15 cellular contexts compared by ENCODE assay signal in genomic region chr19:18405754-18406153, GRCh38. TPM values are rescaled to one million over a fixed set of nuclear protein-coding genes. Genes with fewer than 3 reads are reported as not detected.
DNase-seq lines count a peak whose midpoint lies in the region; ATAC-seq, FAIRE-seq and TF ChIP-seq lines count a peak whose summit lies in the region.
"Not testable (repeated sequence)": the region's sequence is repeated elsewhere in the genome, so short reads cannot be mapped to it uniquely, and the experiment has no call there.
"Had no signal": no experiment of that assay in that cellular context is flagged by ENCODE, and none has a peak within 500 bp of the region (broad histone marks: within the 10 kb centered on the region; RNA-seq: fewer than 3 reads in every experiment).

No MANE protein-coding gene starts in this region.

- H3K9me1 ChIP-seq in K562 (ENCODE audit: control insufficient read depth, insufficient read depth, low read length) = not testable (repeated sequence)

- not testable (repeated sequence) for H3K27me3 ChIP-seq in K562 (ENCODE audit: control insufficient read depth in 2 of 2, insufficient read depth in 2 of 2, low read length in 2 of 2); HepG2 (ENCODE audit: control insufficient read depth in 1 of 2, insufficient read depth in 2 of 2, low read length in 2 of 2)

- not testable (repeated sequence) for H4K20me1 ChIP-seq in K562 (replicated peaks; ENCODE audit: control insufficient read depth, insufficient read depth, low read length); HepG2 (ENCODE audit: insufficient read depth, low read length)

- not testable (repeated sequence) for BruUV-seq in K562 (replicated peaks; lab: Mats Ljungman, UMichigan); HepG2 (replicated peaks; lab: Mats Ljungman, UMichigan)

- not testable (repeated sequence) for DNase-seq in K562 (ENCODE audit: extremely low read depth in 1 of 4, low spot score in 3 of 4); HepG2 (ENCODE audit: low spot score)

- H3K9ac ChIP-seq in K562 (ENCODE audit: insufficient read depth in 1 of 2, low read depth in 2 of 2, low read length in 2 of 2); HepG2 (ENCODE audit: insufficient read depth, low read depth, low read length): not testable (repeated sequence)

- intact Hi-C loops in K562 (cut with micrococcal nuclease); HepG2 (cut with micrococcal nuclease; ENCODE audit: unreplicated experiment): not testable (repeated sequence)

- TF ChIP-seq POLR2A in K562 (conservative IDR thresholded peaks at IDR 0.05); HepG2 (IDR thresholded peaks at IDR 0.05; ENCODE audit: insufficient read depth in 1 of 2, low read depth in 2 of 2, low read length in 2 of 2): not testable (repeated sequence)

- whole genome bisulfite sequencing in K562 (ENCODE audit: insufficient coverage, low coverage, missing lambda C conversion rate) = 65% methylated on average over 9 of the region's 11 CpGs
- WGBS in HepG2 (ENCODE audit: low lambda C conversion rate) = 64% methylated on average over 11 of the region's 11 CpGs

- POLR2A ChIA-PET in K562 (lab: Yijun Ruan, JAX) = interaction anchor here (1.8 kb wide), 1 partner anchor 18 kb away, joined by 7 read pairs; no protein-coding TSS in a partner anchor
- POLR2A ChIA-PET in HepG2 (lab: Yijun Ruan, JAX) = interaction anchor here (1.1 kb wide), 1 partner anchor 20 kb away, joined by 4 read pairs; the partner anchor contains the start of gene GDF15

- H3K9me3 ChIP-seq in K562 (replicated peaks; ENCODE audit: control insufficient read depth, insufficient read depth, low read depth, low read length); HepG2 (ENCODE audit: low read length): not testable (repeated sequence)

- H2AFZ ChIP-seq in K562 (ENCODE audit: low read depth, low read length); HepG2 (ENCODE audit: low read length): not testable (repeated sequence)

- FAIRE-seq in K562 (lab: Jason Lieb, UNC); HepG2 (lab: Jason Lieb, UNC): not testable (repeated sequence)

- CTCF ChIA-PET in K562 (lab: Yijun Ruan, JAX; ENCODE audit: low intra/inter-chr PET ratio); HepG2 (lab: Yijun Ruan, JAX; ENCODE audit: low intra/inter-chr PET ratio, low total read pairs): not testable (repeated sequence)

- H3K4me1 ChIP-seq in K562 (replicated peaks in 1 of 2; ENCODE audit: control insufficient read depth in 2 of 2, insufficient read depth in 2 of 2, low read length in 2 of 2) (peaks cover 3 to 26% of the 10 kb centered on the region in 2 experiments), HepG2 (ENCODE audit: insufficient read depth, low read length) (peaks cover 52% of the 10 kb centered on the region)

- not testable (repeated sequence) for TF ChIP-seq RAD21 in K562 (CRISPR knock-in tag; conservative IDR thresholded peaks at IDR 0.05 in 1 of 2, IDR thresholded peaks at IDR 0.05 in 1 of 2); HepG2 (CRISPR knock-in tag; IDR thresholded peaks at IDR 0.05)

- not testable (repeated sequence) for H3K36me3 ChIP-seq in K562 (ENCODE audit: control insufficient read depth, insufficient read depth, low read length); HepG2 (replicated peaks in 1 of 2; ENCODE audit: control insufficient read depth in 1 of 2, insufficient read depth in 2 of 2, low read length in 2 of 2)

- not testable (repeated sequence) for ATAC-seq in K562, HepG2

- H3K79me2 ChIP-seq in K562 (ENCODE audit: control insufficient read depth, insufficient read depth, low read length); HepG2 (ENCODE audit: insufficient read depth, low read length): not testable (repeated sequence)

- not testable (repeated sequence) for H3K27ac ChIP-seq in K562 (ENCODE audit: extremely low read depth, low read depth, low read length); HepG2 (ENCODE audit: extremely low read length, insufficient read depth, low read length)

- not testable (repeated sequence) for TF ChIP-seq EP300 in K562 (IDR thresholded peaks at IDR 0.05; ENCODE audit: low read length); HepG2 (IDR thresholded peaks at IDR 0.05; ENCODE audit: low read depth in 2 of 2, low read length in 2 of 2); HepG2 (CRISPR knock-in tag; IDR thresholded peaks at IDR 0.05; ENCODE audit: borderline replicate concordance)

- in situ Hi-C loops in K562 (cut with MboI) (loop anchor here (5.0 kb wide), 2 partner anchors 63 to 133 kb away; partner anchors contain the start of genes IQCN and PGPEP1), HepG2 (cut with HindIII; ENCODE audit: extremely low pct_ligation_motif_present, low pct_unique_long_range_greater_than_20kb) (loop anchor here (10.0 kb wide), 1 partner anchor 61 kb away; the partner anchor contains the start of gene PGPEP1)

- TF ChIP-seq CTCF in K562 (IDR thresholded peaks at IDR 0.05 in 2 of 3, conservative IDR thresholded peaks at IDR 0.05 in 1 of 3; ENCODE audit: insufficient read depth in 2 of 3, low read depth in 1 of 3, low read length in 3 of 3); HepG2 (CRISPR knock-in tag; IDR thresholded peaks at IDR 0.05): not testable (repeated sequence)

- not testable (repeated sequence) for H3K4me2 ChIP-seq in K562 (ENCODE audit: insufficient read depth, low read length); HepG2 (ENCODE audit: low read depth, low read length)

- not testable (repeated sequence) for H3K4me3 ChIP-seq in K562; HepG2 (replicated peaks in 1 of 3; ENCODE audit: insufficient read depth in 1 of 3, low read depth in 2 of 3, low read length in 3 of 3)

RNA-seq across cellular contexts. Expression of gene LRRC25, which starts 8.3 kb away (rescaled TPM):
- 0.25 TPM in 1 of 2 replicates, not detected in the other for total RNA-seq in K562 (2011; cell fraction: chromatin; rRNA removed; ENCODE audit: low replicate concordance)
- total RNA-seq in K562 (2011; cell fraction: nucleolus; rRNA removed) = 0.39 and 0.50 TPM in 2 replicates
- 0.22 TPM in 1 of 2 replicates, not detected in the other for total RNA-seq in K562 (2011; cell fraction: nucleoplasm; rRNA removed)
- total RNA-seq in K562 (2014; rRNA removed) = 0.18 and 0.29 TPM in 2 replicates
- 0.07 TPM in 1 of 2 replicates, not detected in the other for total RNA-seq in K562 (2014; rRNA removed; fragmentation: Illumina TruSeq; extraction: Trizol)
- 0.30 and 0.36 TPM in 2 replicates for total RNA-seq in K562 (2015; rRNA removed; fragmentation: Illumina TruSeq; extraction: Trizol)
- total RNA-seq in K562 (2021) = 0.09 and 0.22 TPM in 2 replicates
- polyA plus RNA-seq in K562 (2011; rRNA removed) = 0.10 and 0.42 TPM in 2 replicates
- polyA plus RNA-seq in K562 (2011; cell fraction: cytosol; rRNA removed) = 0.31 and 0.41 TPM in 2 replicates
- 0.20 and 0.53 TPM in 2 replicates for polyA plus RNA-seq in K562 (2011; cell fraction: nucleus; rRNA removed)
- 0.33 and 1.1 TPM in 2 replicates for polyA plus RNA-seq in K562 (2012)
- 0.10 and 0.25 TPM in 2 replicates for polyA plus RNA-seq in K562 (2014; fragmentation: Illumina TruSeq; extraction: Trizol)
- polyA plus RNA-seq in K562 (2014; fragmentation: Nextera tagmentation; extraction: Ambion mirVana) = not detected
- polyA plus RNA-seq in K562 (2014; rRNA removed) = 0.08 TPM in 1 of 2 replicates, not detected in the other
- polyA minus RNA-seq in K562 (2011; rRNA and poly(A)+ RNA removed) = 0.11 and 0.18 TPM in 2 replicates
- polyA minus RNA-seq in K562 (2011; cell fraction: cytosol; rRNA and poly(A)+ RNA removed) = 0.57 and 1.1 TPM in 2 replicates
- polyA minus RNA-seq in K562 (2011; cell fraction: nucleus; rRNA and poly(A)+ RNA removed) = 0.13 and 0.67 TPM in 2 replicates
- total RNA-seq in HepG2 (2016; rRNA removed; fragmentation: Illumina TruSeq; extraction: Trizol) = 0.13 TPM in 1 of 2 replicates, not detected in the other
- total RNA-seq in HepG2 (2016; cell fraction: cytosol; rRNA removed; fragmentation: Illumina TruSeq; extraction: Trizol; ENCODE audit: low read depth) = 0.20 TPM in 1 of 2 replicates, not detected in the other
- total RNA-seq in HepG2 (2016; cell fraction: insoluble cytoplasmic fraction; rRNA removed; fragmentation: Illumina TruSeq; extraction: Trizol) = 0.11 TPM in 1 of 2 replicates, not detected in the other
- total RNA-seq in HepG2 (2016; cell fraction: membrane; rRNA removed; fragmentation: Illumina TruSeq; extraction: Trizol) = 0.17 and 0.19 TPM in 2 replicates
- 0.25 TPM in 1 of 2 replicates, not detected in the other for total RNA-seq in HepG2 (2016; cell fraction: nucleus; rRNA removed; fragmentation: Illumina TruSeq; extraction: Trizol)
- 0.53 and 0.85 TPM in 2 replicates for polyA plus RNA-seq in HepG2 (2011; rRNA removed)
- polyA plus RNA-seq in HepG2 (2011; cell fraction: cytosol; rRNA removed) = 0.66 and 0.68 TPM in 2 replicates
- polyA plus RNA-seq in HepG2 (2011; cell fraction: nucleus; rRNA removed) = 0.16 and 0.35 TPM in 2 replicates
- polyA plus RNA-seq in HepG2 (2012) = 0.11 and 0.13 TPM in 2 replicates
- polyA plus RNA-seq in HepG2 (2016; cell fraction: cytosol; fragmentation: Illumina TruSeq; extraction: Trizol; ENCODE audit: low read depth) = 0.05 TPM in 1 of 2 replicates, not detected in the other
- 0.12 and 0.15 TPM in 2 replicates for polyA plus RNA-seq in HepG2 (2016; cell fraction: insoluble cytoplasmic fraction; fragmentation: Illumina TruSeq; extraction: Trizol; ENCODE audit: low read depth)
- 0.13 TPM in 1 of 2 replicates, not detected in the other for polyA plus RNA-seq in HepG2 (2016; cell fraction: membrane; fragmentation: Illumina TruSeq; extraction: Trizol; ENCODE audit: low read depth)
- polyA plus RNA-seq in HepG2 (2016; cell fraction: nucleus; fragmentation: Illumina TruSeq; extraction: Trizol; ENCODE audit: insufficient read depth, low read depth) = not detected in 2 replicates
- 0.60 TPM in 1 of 2 replicates, not detected in the other for polyA minus RNA-seq in HepG2 (2011; rRNA and poly(A)+ RNA removed; ENCODE audit: low replicate concordance)
- polyA minus RNA-seq in HepG2 (2011; cell fraction: cytosol; rRNA and poly(A)+ RNA removed) = 0.40 and 0.70 TPM in 2 replicates
- 0.25 TPM in 1 of 2 replicates, not detected in the other for polyA minus RNA-seq in HepG2 (2011; cell fraction: nucleus; rRNA and poly(A)+ RNA removed)
- total RNA-seq: A172; A673; Caco-2; Calu3; CD4-positive, CD25-positive, alpha-beta regulatory T cell; Daoy had no signal
- polyA plus RNA-seq: A549; CD8-positive, alpha-beta memory T cell had no signal

RNA-seq across cellular contexts. Expression of gene SSBP4, which starts 13.4 kb away (rescaled TPM):
- 28.5 and 141 TPM in 2 replicates for total RNA-seq in K562 (2011; cell fraction: chromatin; rRNA removed; ENCODE audit: low replicate concordance)
- total RNA-seq in K562 (2011; cell fraction: nucleolus; rRNA removed) = 209 and 228 TPM in 2 replicates
- 68.6 and 76.2 TPM in 2 replicates for total RNA-seq in K562 (2011; cell fraction: nucleoplasm; rRNA removed)
- 125 and 188 TPM in 2 replicates for total RNA-seq in K562 (2014; rRNA removed)
- 21.2 and 21.4 TPM in 2 replicates for total RNA-seq in K562 (2014; rRNA removed; fragmentation: Illumina TruSeq; extraction: Trizol)
- total RNA-seq in K562 (2015; rRNA removed; fragmentation: Illumina TruSeq; extraction: Trizol) = 72.3 and 76.3 TPM in 2 replicates
- 189 TPM in 2 replicates for total RNA-seq in K562 (2021)
- 20.1 and 25.9 TPM in 2 replicates for polyA plus RNA-seq in K562 (2011; rRNA removed)
- 25.4 and 118 TPM in 2 replicates for polyA plus RNA-seq in K562 (2011; cell fraction: cytosol; rRNA removed)
- 134 and 296 TPM in 2 replicates for polyA plus RNA-seq in K562 (2011; cell fraction: nucleus; rRNA removed)
- polyA plus RNA-seq in K562 (2012) = 81.3 and 110 TPM in 2 replicates
- 39.0 and 114 TPM in 2 replicates for polyA plus RNA-seq in K562 (2014; fragmentation: Illumina TruSeq; extraction: Trizol)
- 1 to 10 TPM; 1.1 to 1.9 TPM for polyA plus RNA-seq in K562 (2014; fragmentation: Nextera tagmentation; extraction: Ambion mirVana)
- polyA plus RNA-seq in K562 (2014; rRNA removed) = 119 and 133 TPM in 2 replicates
- 3.6 and 7.0 TPM in 2 replicates for polyA minus RNA-seq in K562 (2011; rRNA and poly(A)+ RNA removed)
- 37.3 and 43.8 TPM in 2 replicates for polyA minus RNA-seq in K562 (2011; cell fraction: cytosol; rRNA and poly(A)+ RNA removed)
- 85.0 and 105 TPM in 2 replicates for polyA minus RNA-seq in K562 (2011; cell fraction: nucleus; rRNA and poly(A)+ RNA removed)
- 19.3 and 39.5 TPM in 2 replicates for total RNA-seq in HepG2 (2016; rRNA removed; fragmentation: Illumina TruSeq; extraction: Trizol)
- 95.2 and 104 TPM in 2 replicates for total RNA-seq in HepG2 (2016; cell fraction: cytosol; rRNA removed; fragmentation: Illumina TruSeq; extraction: Trizol; ENCODE audit: low read depth)
- total RNA-seq in HepG2 (2016; cell fraction: insoluble cytoplasmic fraction; rRNA removed; fragmentation: Illumina TruSeq; extraction: Trizol) = 14.4 and 39.0 TPM in 2 replicates
- total RNA-seq in HepG2 (2016; cell fraction: membrane; rRNA removed; fragmentation: Illumina TruSeq; extraction: Trizol) = 103 and 124 TPM in 2 replicates
- 26.9 and 35.1 TPM in 2 replicates for total RNA-seq in HepG2 (2016; cell fraction: nucleus; rRNA removed; fragmentation: Illumina TruSeq; extraction: Trizol)
- polyA plus RNA-seq in HepG2 (2011; rRNA removed) = 20.8 and 33.4 TPM in 2 replicates
- 11.6 and 28.6 TPM in 2 replicates for polyA plus RNA-seq in HepG2 (2011; cell fraction: cytosol; rRNA removed)
- 200 and 290 TPM in 2 replicates for polyA plus RNA-seq in HepG2 (2011; cell fraction: nucleus; rRNA removed)
- polyA plus RNA-seq in HepG2 (2012) = 18.2 and 31.6 TPM in 2 replicates
- 133 and 147 TPM in 2 replicates for polyA plus RNA-seq in HepG2 (2016; cell fraction: cytosol; fragmentation: Illumina TruSeq; extraction: Trizol; ENCODE audit: low read depth)
- 34.3 and 41.3 TPM in 2 replicates for polyA plus RNA-seq in HepG2 (2016; cell fraction: insoluble cytoplasmic fraction; fragmentation: Illumina TruSeq; extraction: Trizol; ENCODE audit: low read depth)
- polyA plus RNA-seq in HepG2 (2016; cell fraction: membrane; fragmentation: Illumina TruSeq; extraction: Trizol; ENCODE audit: low read depth) = 147 and 152 TPM in 2 replicates
- polyA plus RNA-seq in HepG2 (2016; cell fraction: nucleus; fragmentation: Illumina TruSeq; extraction: Trizol; ENCODE audit: insufficient read depth, low read depth) = 117 and 122 TPM in 2 replicates
- 10.3 and 12.3 TPM in 2 replicates for polyA minus RNA-seq in HepG2 (2011; rRNA and poly(A)+ RNA removed; ENCODE audit: low replicate concordance)
- 12.0 and 13.9 TPM in 2 replicates for polyA minus RNA-seq in HepG2 (2011; cell fraction: cytosol; rRNA and poly(A)+ RNA removed)
- polyA minus RNA-seq in HepG2 (2011; cell fraction: nucleus; rRNA and poly(A)+ RNA removed) = 20.1 and 21.6 TPM in 2 replicates

RNA-seq across cellular contexts. Expression of gene GDF15, which starts 19.8 kb away (rescaled TPM):
- total RNA-seq in K562 (2011; cell fraction: chromatin; rRNA removed; ENCODE audit: low replicate concordance) = 25.1 and 116 TPM in 2 replicates
- 214 and 262 TPM in 2 replicates for total RNA-seq in K562 (2011; cell fraction: nucleolus; rRNA removed)
- total RNA-seq in K562 (2011; cell fraction: nucleoplasm; rRNA removed) = 94.6 and 109 TPM in 2 replicates
- total RNA-seq in K562 (2014; rRNA removed) = 78.0 and 82.4 TPM in 2 replicates
- 7.3 TPM in 2 replicates for total RNA-seq in K562 (2014; rRNA removed; fragmentation: Illumina TruSeq; extraction: Trizol)
- total RNA-seq in K562 (2015; rRNA removed; fragmentation: Illumina TruSeq; extraction: Trizol) = 10.1 and 11.0 TPM in 2 replicates
- 69.8 and 74.5 TPM in 2 replicates for total RNA-seq in K562 (2021)
- polyA plus RNA-seq in K562 (2011; rRNA removed) = 12.5 TPM in 2 replicates
- polyA plus RNA-seq in K562 (2011; cell fraction: cytosol; rRNA removed) = 31.8 and 127 TPM in 2 replicates
- 21.6 and 59.4 TPM in 2 replicates for polyA plus RNA-seq in K562 (2011; cell fraction: nucleus; rRNA removed)
- polyA plus RNA-seq in K562 (2012) = 50.1 and 369 TPM in 2 replicates
- 19.3 and 47.1 TPM in 2 replicates for polyA plus RNA-seq in K562 (2014; fragmentation: Illumina TruSeq; extraction: Trizol)
- 1 to 10 TPM; 2.3 to 2.9 TPM for polyA plus RNA-seq in K562 (2014; fragmentation: Nextera tagmentation; extraction: Ambion mirVana)
- 57.2 and 67.4 TPM in 2 replicates for polyA plus RNA-seq in K562 (2014; rRNA removed)
- polyA minus RNA-seq in K562 (2011; rRNA and poly(A)+ RNA removed) = 2.4 and 5.6 TPM in 2 replicates
- 31.8 and 32.2 TPM in 2 replicates for polyA minus RNA-seq in K562 (2011; cell fraction: cytosol; rRNA and poly(A)+ RNA removed)
- 18.5 and 24.2 TPM in 2 replicates for polyA minus RNA-seq in K562 (2011; cell fraction: nucleus; rRNA and poly(A)+ RNA removed)
- total RNA-seq in HepG2 (2016; rRNA removed; fragmentation: Illumina TruSeq; extraction: Trizol) = 43.0 and 146 TPM in 2 replicates
- 42.0 and 45.2 TPM in 2 replicates for total RNA-seq in HepG2 (2016; cell fraction: cytosol; rRNA removed; fragmentation: Illumina TruSeq; extraction: Trizol; ENCODE audit: low read depth)
- 37.4 and 148 TPM in 2 replicates for total RNA-seq in HepG2 (2016; cell fraction: insoluble cytoplasmic fraction; rRNA removed; fragmentation: Illumina TruSeq; extraction: Trizol)
- 53.4 and 57.4 TPM in 2 replicates for total RNA-seq in HepG2 (2016; cell fraction: membrane; rRNA removed; fragmentation: Illumina TruSeq; extraction: Trizol)
- 112 and 139 TPM in 2 replicates for total RNA-seq in HepG2 (2016; cell fraction: nucleus; rRNA removed; fragmentation: Illumina TruSeq; extraction: Trizol)
- 422 and 537 TPM in 2 replicates for polyA plus RNA-seq in HepG2 (2011; rRNA removed)
- 539 and 794 TPM in 2 replicates for polyA plus RNA-seq in HepG2 (2011; cell fraction: cytosol; rRNA removed)
- 1,510 and 1,558 TPM in 2 replicates for polyA plus RNA-seq in HepG2 (2011; cell fraction: nucleus; rRNA removed)
- 229 and 758 TPM in 2 replicates for polyA plus RNA-seq in HepG2 (2012)
- 22.2 and 24.9 TPM in 2 replicates for polyA plus RNA-seq in HepG2 (2016; cell fraction: cytosol; fragmentation: Illumina TruSeq; extraction: Trizol; ENCODE audit: low read depth)
- 49.2 and 57.0 TPM in 2 replicates for polyA plus RNA-seq in HepG2 (2016; cell fraction: insoluble cytoplasmic fraction; fragmentation: Illumina TruSeq; extraction: Trizol; ENCODE audit: low read depth)
- 30.8 and 31.5 TPM in 2 replicates for polyA plus RNA-seq in HepG2 (2016; cell fraction: membrane; fragmentation: Illumina TruSeq; extraction: Trizol; ENCODE audit: low read depth)
- polyA plus RNA-seq in HepG2 (2016; cell fraction: nucleus; fragmentation: Illumina TruSeq; extraction: Trizol; ENCODE audit: insufficient read depth, low read depth) = 315 and 334 TPM in 2 replicates
- polyA minus RNA-seq in HepG2 (2011; rRNA and poly(A)+ RNA removed; ENCODE audit: low replicate concordance) = 4.5 and 440 TPM in 2 replicates
- polyA minus RNA-seq in HepG2 (2011; cell fraction: cytosol; rRNA and poly(A)+ RNA removed) = 366 and 433 TPM in 2 replicates
- polyA minus RNA-seq in HepG2 (2011; cell fraction: nucleus; rRNA and poly(A)+ RNA removed) = 115 and 151 TPM in 2 replicates
- total RNA-seq: B cell; CD4-positive, alpha-beta T cell; CD4-positive, CD25-positive, alpha-beta regulatory T cell; CD8-positive, alpha-beta T cell had no signal
- polyA plus RNA-seq: CD14-positive monocyte; CD4-positive, alpha-beta memory T cell; CD4-positive, CD25-positive, alpha-beta regulatory T cell; CD8-positive, alpha-beta memory T cell had no signal

RNA-seq across cellular contexts. Expression of gene ISYNA1, which starts 32.2 kb away (rescaled TPM):
- 155 and 651 TPM in 2 replicates for total RNA-seq in K562 (2011; cell fraction: chromatin; rRNA removed; ENCODE audit: low replicate concordance)
- 616 and 678 TPM in 2 replicates for total RNA-seq in K562 (2011; cell fraction: nucleolus; rRNA removed)
- 226 and 284 TPM in 2 replicates for total RNA-seq in K562 (2011; cell fraction: nucleoplasm; rRNA removed)
- total RNA-seq in K562 (2014; rRNA removed) (180 and 202 TPM in 2 replicates), K562 (2014; rRNA removed; fragmentation: Illumina TruSeq; extraction: Trizol) (14.6 and 32.0 TPM in 2 replicates), K562 (2015; rRNA removed; fragmentation: Illumina TruSeq; extraction: Trizol) (93.2 and 96.8 TPM in 2 replicates), K562 (2021) (435 and 460 TPM in 2 replicates), HepG2 (2016; rRNA removed; fragmentation: Illumina TruSeq; extraction: Trizol) (29.4 and 48.5 TPM in 2 replicates)
- polyA plus RNA-seq in K562 (2011; rRNA removed) (99.3 and 191 TPM in 2 replicates), K562 (2014; fragmentation: Illumina TruSeq; extraction: Trizol) (73.2 and 198 TPM in 2 replicates), K562 (2014; fragmentation: Nextera tagmentation; extraction: Ambion mirVana) (10 to 100 TPM; 21.8 to 57.6 TPM), K562 (2014; rRNA removed) (376 and 380 TPM in 2 replicates), HepG2 (2011; rRNA removed) (29.6 and 36.5 TPM in 2 replicates)
- 148 and 356 TPM in 2 replicates for polyA plus RNA-seq in K562 (2011; cell fraction: cytosol; rRNA removed)
- polyA plus RNA-seq in K562 (2011; cell fraction: nucleus; rRNA removed) = 1,012 and 1,382 TPM in 2 replicates
- 319 and 453 TPM in 2 replicates for polyA plus RNA-seq in K562 (2012)
- polyA minus RNA-seq in K562 (2011; rRNA and poly(A)+ RNA removed) = 36.7 and 52.6 TPM in 2 replicates
- polyA minus RNA-seq in K562 (2011; cell fraction: cytosol; rRNA and poly(A)+ RNA removed) = 173 and 245 TPM in 2 replicates
- polyA minus RNA-seq in K562 (2011; cell fraction: nucleus; rRNA and poly(A)+ RNA removed) = 114 and 124 TPM in 2 replicates
- total RNA-seq in HepG2 (2016; cell fraction: cytosol; rRNA removed; fragmentation: Illumina TruSeq; extraction: Trizol; ENCODE audit: low read depth) = 8.4 and 10.1 TPM in 2 replicates
- total RNA-seq in HepG2 (2016; cell fraction: insoluble cytoplasmic fraction; rRNA removed; fragmentation: Illumina TruSeq; extraction: Trizol) = 29.3 and 46.4 TPM in 2 replicates
- 16.0 and 18.7 TPM in 2 replicates for total RNA-seq in HepG2 (2016; cell fraction: membrane; rRNA removed; fragmentation: Illumina TruSeq; extraction: Trizol)
- total RNA-seq in HepG2 (2016; cell fraction: nucleus; rRNA removed; fragmentation: Illumina TruSeq; extraction: Trizol) = 33.6 and 37.4 TPM in 2 replicates
- polyA plus RNA-seq in HepG2 (2011; cell fraction: cytosol; rRNA removed) = 14.0 and 25.3 TPM in 2 replicates
- 246 and 367 TPM in 2 replicates for polyA plus RNA-seq in HepG2 (2011; cell fraction: nucleus; rRNA removed)
- polyA plus RNA-seq in HepG2 (2012) = 32.5 and 49.8 TPM in 2 replicates
- 16.0 and 16.5 TPM in 2 replicates for polyA plus RNA-seq in HepG2 (2016; cell fraction: cytosol; fragmentation: Illumina TruSeq; extraction: Trizol; ENCODE audit: low read depth)
- 44.6 and 57.4 TPM in 2 replicates for polyA plus RNA-seq in HepG2 (2016; cell fraction: insoluble cytoplasmic fraction; fragmentation: Illumina TruSeq; extraction: Trizol; ENCODE audit: low read depth)
- polyA plus RNA-seq in HepG2 (2016; cell fraction: membrane; fragmentation: Illumina TruSeq; extraction: Trizol; ENCODE audit: low read depth) = 18.1 and 22.4 TPM in 2 replicates
- 103 and 119 TPM in 2 replicates for polyA plus RNA-seq in HepG2 (2016; cell fraction: nucleus; fragmentation: Illumina TruSeq; extraction: Trizol; ENCODE audit: insufficient read depth, low read depth)
- polyA minus RNA-seq in HepG2 (2011; rRNA and poly(A)+ RNA removed; ENCODE audit: low replicate concordance) = 1.3 and 50.2 TPM in 2 replicates
- polyA minus RNA-seq in HepG2 (2011; cell fraction: cytosol; rRNA and poly(A)+ RNA removed) = 20.4 and 29.0 TPM in 2 replicates
- polyA minus RNA-seq in HepG2 (2011; cell fraction: nucleus; rRNA and poly(A)+ RNA removed) = 13.3 and 14.3 TPM in 2 replicates
- polyA plus RNA-seq: CD14-positive monocyte had no signal
